In the genomic region with DNA sequence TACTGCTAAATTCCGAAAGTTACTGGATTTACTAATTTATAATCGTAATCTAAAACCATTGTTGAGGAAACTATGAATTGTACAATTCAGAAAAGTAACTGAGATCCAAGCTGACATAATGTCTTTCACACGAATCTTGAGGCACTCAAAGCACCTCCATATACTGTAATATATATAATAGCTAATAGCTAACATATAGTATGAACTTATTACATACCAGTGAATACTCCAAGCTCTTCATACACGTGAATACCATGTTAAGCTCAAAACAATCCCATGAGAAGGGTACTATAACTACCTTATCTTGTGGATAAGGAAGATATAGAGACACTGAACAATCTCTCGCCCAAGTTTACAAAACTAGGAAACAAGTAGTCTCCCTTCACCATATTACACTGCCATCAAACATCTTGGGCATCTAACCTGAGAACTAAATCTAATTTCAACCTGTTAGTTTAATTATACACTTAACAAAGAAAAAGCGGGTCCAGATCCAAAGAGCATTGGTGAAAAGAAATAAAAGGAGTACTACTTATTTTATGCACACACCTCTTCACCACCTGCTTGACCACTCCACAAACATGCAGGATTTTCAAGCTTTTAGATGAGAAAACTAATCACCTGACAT, we compare ENCODE assay signal across 8 cellular contexts. TPM values are rescaled to one million over a fixed set of nuclear protein-coding genes. Genes with fewer than 3 reads are reported as not detected.
DNase-seq lines count a peak whose midpoint lies in the region; ATAC-seq, FAIRE-seq and TF ChIP-seq lines count a peak whose summit lies in the region.

No MANE protein-coding gene starts in this region.

- H3K36me3 ChIP-seq in HepG2 (replicated peaks in 1 of 2; ENCODE audit: control insufficient read depth in 1 of 2, insufficient read depth in 2 of 2, low read length in 2 of 2) (peaks cover 2 to 9% of the 10 kb centered on the region in 2 experiments; a peak in 3 of 5 replicates), upper lobe of left lung (peaks cover 0 to 18% (median 5%) of the 10 kb centered on the region in 4 donors)

- WGBS in HepG2 (ENCODE audit: low lambda C conversion rate): 4% methylated on average over 6 of the region's 6 CpGs
- 34 to 39% methylated on average over 6 of the region's 6 CpGs for WGBS in upper lobe of left lung, 2 donors

- POLR2A ChIA-PET in HepG2 (lab: Yijun Ruan, JAX): interaction anchor here (0.9 to 5.8 kb wide), 6 partner anchors 9 to 48 kb away, joined by 3 to 182 read pairs (median 15); partner anchors contain the start of genes CCNG1 and MAT2B

- peak overlapping the region; percentile 99 for H3K27ac Mint-ChIP-seq in activated naive CD4-positive, alpha-beta T cell treated with anti-CD3 and anti-CD28 coated beads, Interleukin-2, amount 50 U/mL, for 24 hours
- peak overlapping the region; percentile 99 for H3K27ac Mint-ChIP-seq in activated naive CD8-positive, alpha-beta T cell treated with anti-CD3 and anti-CD28 coated beads for 36 hours

- peak overlapping the region; percentile 99 for H3K9ac ChIP-seq in HepG2 (ENCODE audit: insufficient read depth, low read depth, low read length)

- H3K9me3 ChIP-seq in HepG2 (ENCODE audit: low read length) (no peaks in the 10 kb centered on the region), upper lobe of left lung (no peaks in the 10 kb centered on the region)

- H3K4me1 ChIP-seq in HepG2 (ENCODE audit: insufficient read depth, low read length) (peaks cover 32% of the 10 kb centered on the region), upper lobe of left lung (peaks cover 20 to 32% (median 21%) of the 10 kb centered on the region in 4 donors)

- peaks cover 12% of the 10 kb centered on the region for H3K36me3 Mint-ChIP-seq in activated naive CD4-positive, alpha-beta T cell treated with anti-CD3 and anti-CD28 coated beads, Interleukin-2, amount 50 U/mL, for 24 hours
- peaks cover 27% of the 10 kb centered on the region for H3K36me3 Mint-ChIP-seq in activated naive CD8-positive, alpha-beta T cell treated with anti-CD3 and anti-CD28 coated beads for 36 hours

- TF ChIP-seq EP300 in HepG2 (IDR thresholded peaks at IDR 0.05; ENCODE audit: low read depth in 2 of 2, low read length in 2 of 2): no peak
- TF ChIP-seq EP300 in HepG2 (CRISPR knock-in tag; IDR thresholded peaks at IDR 0.05; ENCODE audit: borderline replicate concordance): no peak
- TF ChIP-seq EP300 in upper lobe of left lung (IDR thresholded peaks at IDR 0.05): no peak

- H3K9me3 Mint-ChIP-seq in activated naive CD4-positive, alpha-beta T cell treated with anti-CD3 and anti-CD28 coated beads, Interleukin-2, amount 50 U/mL, for 24 hours: no peaks in the 10 kb centered on the region
- H3K9me3 Mint-ChIP-seq in activated naive CD8-positive, alpha-beta T cell treated with anti-CD3 and anti-CD28 coated beads for 36 hours: no peaks in the 10 kb centered on the region

- intact Hi-C loops in HepG2 (cut with micrococcal nuclease; ENCODE audit: unreplicated experiment): loop anchor here (1.0 kb wide), 1 partner anchor 19 kb away; no protein-coding TSS in a partner anchor

- peak overlapping the region; percentile 68 to 88 (median 86) for H3K4me3 ChIP-seq in HepG2 (replicated peaks in 1 of 3; ENCODE audit: insufficient read depth in 1 of 3, low read depth in 2 of 3, low read length in 3 of 3)
- H3K4me3 ChIP-seq in upper lobe of left lung: peak overlapping the region in 3 of 4 donors; percentile 76 to 91 (median 82)

- TF ChIP-seq POLR2A in HepG2 (IDR thresholded peaks at IDR 0.05; ENCODE audit: insufficient read depth in 1 of 2, low read depth in 2 of 2, low read length in 2 of 2): no peak
- TF ChIP-seq POLR2A in upper lobe of left lung (IDR thresholded peaks at IDR 0.05): no peak

- H3K79me2 ChIP-seq in HepG2 (ENCODE audit: insufficient read depth, low read length): peaks cover 56% of the 10 kb centered on the region

- no peak for ATAC-seq in HepG2
- no peak for ATAC-seq in upper lobe of left lung (ENCODE audit: low FRiP score in 2 of 2)
- no peak for ATAC-seq in GM19328 (IDR thresholded peaks at IDR 0.05; ENCODE audit: unreplicated experiment)
- ATAC-seq in HG03354 (IDR thresholded peaks at IDR 0.05; ENCODE audit: poor library complexity, severe bottlenecking, unreplicated experiment): no peak

- peak overlapping the region; percentile 98 for H3K4me3 Mint-ChIP-seq in activated naive CD4-positive, alpha-beta T cell treated with anti-CD3 and anti-CD28 coated beads, Interleukin-2, amount 50 U/mL, for 24 hours
- H3K4me3 Mint-ChIP-seq in activated naive CD8-positive, alpha-beta T cell treated with anti-CD3 and anti-CD28 coated beads for 36 hours: peak overlapping the region; percentile 93

- no peak overlapping the region for H2AFZ ChIP-seq in HepG2 (ENCODE audit: low read length)

- H3K4me2 ChIP-seq in HepG2 (ENCODE audit: low read depth, low read length): peak overlapping the region; percentile 79

- peaks cover 0 to 4% of the 10 kb centered on the region in 2 experiments; a peak in 1 of 5 replicates for H3K27me3 ChIP-seq in HepG2 (ENCODE audit: control insufficient read depth in 1 of 2, insufficient read depth in 2 of 2, low read length in 2 of 2)
- no peaks in the 10 kb centered on the region for H3K27me3 ChIP-seq in upper lobe of left lung

- BruUV-seq in HepG2 (replicated peaks; lab: Mats Ljungman, UMichigan): no TSS peak

- no peaks in the 10 kb centered on the region for H4K20me1 ChIP-seq in HepG2 (ENCODE audit: insufficient read depth, low read length)

- H3K27me3 Mint-ChIP-seq in activated naive CD4-positive, alpha-beta T cell treated with anti-CD3 and anti-CD28 coated beads, Interleukin-2, amount 50 U/mL, for 24 hours: no peaks in the 10 kb centered on the region
- peaks cover 4% of the 10 kb centered on the region for H3K27me3 Mint-ChIP-seq in activated naive CD8-positive, alpha-beta T cell treated with anti-CD3 and anti-CD28 coated beads for 36 hours

- no peak for FAIRE-seq in HepG2 (lab: Jason Lieb, UNC)

- H3K27ac ChIP-seq in HepG2 (ENCODE audit: extremely low read length, insufficient read depth, low read length): peak overlapping the region; percentile 100
- H3K27ac ChIP-seq in upper lobe of left lung: peak overlapping the region; percentile 96 to 97 (median 96)

- no peak for DNase-seq in activated naive CD4-positive, alpha-beta T cell treated with anti-CD3 and anti-CD28 coated beads, Interleukin-2, amount 50 U/mL, for 16 hours
- DNase-seq in activated naive CD8-positive, alpha-beta T cell treated with anti-CD3 and anti-CD28 coated beads for 36 hours: no peak
- DNase-seq in HepG2 (ENCODE audit: low spot score): no peak
- no peak for DNase-seq in upper lobe of left lung
- no peak for DNase-seq in ACHN

- CTCF ChIA-PET in HepG2 (lab: Yijun Ruan, JAX; ENCODE audit: low intra/inter-chr PET ratio, low total read pairs): no interaction called here

- H3K4me1 Mint-ChIP-seq in activated naive CD4-positive, alpha-beta T cell treated with anti-CD3 and anti-CD28 coated beads, Interleukin-2, amount 50 U/mL, for 24 hours: peaks cover 62% of the 10 kb centered on the region
- H3K4me1 Mint-ChIP-seq in activated naive CD8-positive, alpha-beta T cell treated with anti-CD3 and anti-CD28 coated beads for 36 hours: peaks cover 23% of the 10 kb centered on the region

- TF ChIP-seq RAD21 in HepG2 (CRISPR knock-in tag; IDR thresholded peaks at IDR 0.05): no peak

- TF ChIP-seq CTCF in HepG2 (CRISPR knock-in tag; IDR thresholded peaks at IDR 0.05) (no peak), upper lobe of left lung (IDR thresholded peaks at IDR 0.05) (no peak)

- in situ Hi-C loops in HepG2 (cut with HindIII; ENCODE audit: extremely low pct_ligation_motif_present, low pct_unique_long_range_greater_than_20kb) (no loop called here), ACHN (cut with HindIII; ENCODE audit: low pct_ligation_motif_present, low pct_unique_long_range_greater_than_20kb, low sequenced_read_pairs) (no loop called here)

RNA-seq across cellular contexts. Expression of gene NUDCD2, which starts 1.0 kb away (rescaled TPM):
- 10 to 100 TPM; 44.7 to 49.3 TPM for total RNA-seq in activated naive CD8-positive, alpha-beta T cell treated with anti-CD3 and anti-CD28 coated beads for 36 hours
- total RNA-seq in HepG2 (2016; rRNA removed; fragmentation: Illumina TruSeq; extraction: Trizol): 39.2 and 40.9 TPM in 2 replicates
- total RNA-seq in HepG2 (2016; cell fraction: cytosol; rRNA removed; fragmentation: Illumina TruSeq; extraction: Trizol; ENCODE audit: low read depth): 18.5 and 20.2 TPM in 2 replicates
- total RNA-seq in HepG2 (2016; cell fraction: insoluble cytoplasmic fraction; rRNA removed; fragmentation: Illumina TruSeq; extraction: Trizol): 39.1 and 40.7 TPM in 2 replicates
- 48.1 and 48.6 TPM in 2 replicates for total RNA-seq in HepG2 (2016; cell fraction: membrane; rRNA removed; fragmentation: Illumina TruSeq; extraction: Trizol)
- 24.0 and 26.0 TPM in 2 replicates for total RNA-seq in HepG2 (2016; cell fraction: nucleus; rRNA removed; fragmentation: Illumina TruSeq; extraction: Trizol)
- 9.6 and 14.8 TPM in 2 replicates for polyA plus RNA-seq in HepG2 (2011; rRNA removed)
- 5.6 and 9.1 TPM in 2 replicates for polyA plus RNA-seq in HepG2 (2011; cell fraction: cytosol; rRNA removed)
- 5.7 and 10.0 TPM in 2 replicates for polyA plus RNA-seq in HepG2 (2011; cell fraction: nucleus; rRNA removed)
- 25.1 and 33.5 TPM in 2 replicates for polyA plus RNA-seq in HepG2 (2012)
- 21.4 and 34.4 TPM in 2 replicates for polyA plus RNA-seq in HepG2 (2016; cell fraction: cytosol; fragmentation: Illumina TruSeq; extraction: Trizol; ENCODE audit: low read depth)
- 45.6 and 45.7 TPM in 2 replicates for polyA plus RNA-seq in HepG2 (2016; cell fraction: insoluble cytoplasmic fraction; fragmentation: Illumina TruSeq; extraction: Trizol; ENCODE audit: low read depth)
- 33.8 and 40.8 TPM in 2 replicates for polyA plus RNA-seq in HepG2 (2016; cell fraction: membrane; fragmentation: Illumina TruSeq; extraction: Trizol; ENCODE audit: low read depth)
- 30.7 and 35.5 TPM in 2 replicates for polyA plus RNA-seq in HepG2 (2016; cell fraction: nucleus; fragmentation: Illumina TruSeq; extraction: Trizol; ENCODE audit: insufficient read depth, low read depth)
- polyA minus RNA-seq in HepG2 (2011; rRNA and poly(A)+ RNA removed; ENCODE audit: low replicate concordance): 2.7 and 4.6 TPM in 2 replicates
- polyA minus RNA-seq in HepG2 (2011; cell fraction: cytosol; rRNA and poly(A)+ RNA removed): 3.0 and 5.1 TPM in 2 replicates
- polyA minus RNA-seq in HepG2 (2011; cell fraction: nucleus; rRNA and poly(A)+ RNA removed): 13.8 and 15.5 TPM in 2 replicates
- 10 to 100 TPM in 2 of 6 donors, 1 to 10 TPM in 4; 3.1 to 25.6 (median 7.9) TPM for total RNA-seq in upper lobe of left lung

RNA-seq across cellular contexts. Expression of gene HMMR, which starts 1.5 kb away (rescaled TPM):
- 10 to 100 TPM; 85.0 to 88.6 TPM for total RNA-seq in activated naive CD8-positive, alpha-beta T cell treated with anti-CD3 and anti-CD28 coated beads for 36 hours
- total RNA-seq in HepG2 (2016; rRNA removed; fragmentation: Illumina TruSeq; extraction: Trizol) (48.3 and 82.7 TPM in 2 replicates), upper lobe of left lung (1 to 10 TPM in 5 of 6 donors, under 1 TPM in 1; 0.74 to 4.2 (median 1.9) TPM)
- total RNA-seq in HepG2 (2016; cell fraction: cytosol; rRNA removed; fragmentation: Illumina TruSeq; extraction: Trizol; ENCODE audit: low read depth): 5.5 and 6.4 TPM in 2 replicates
- 49.7 and 80.9 TPM in 2 replicates for total RNA-seq in HepG2 (2016; cell fraction: insoluble cytoplasmic fraction; rRNA removed; fragmentation: Illumina TruSeq; extraction: Trizol)
- total RNA-seq in HepG2 (2016; cell fraction: membrane; rRNA removed; fragmentation: Illumina TruSeq; extraction: Trizol): 14.7 and 18.6 TPM in 2 replicates
- total RNA-seq in HepG2 (2016; cell fraction: nucleus; rRNA removed; fragmentation: Illumina TruSeq; extraction: Trizol): 37.9 and 39.0 TPM in 2 replicates
- 4.6 and 8.5 TPM in 2 replicates for polyA plus RNA-seq in HepG2 (2011; rRNA removed)
- 4.6 and 5.2 TPM in 2 replicates for polyA plus RNA-seq in HepG2 (2011; cell fraction: cytosol; rRNA removed)
- 2.9 and 3.8 TPM in 2 replicates for polyA plus RNA-seq in HepG2 (2011; cell fraction: nucleus; rRNA removed)
- 8.3 and 17.9 TPM in 2 replicates for polyA plus RNA-seq in HepG2 (2012)
- polyA plus RNA-seq in HepG2 (2016; cell fraction: cytosol; fragmentation: Illumina TruSeq; extraction: Trizol; ENCODE audit: low read depth): 1.7 and 2.4 TPM in 2 replicates
- polyA plus RNA-seq in HepG2 (2016; cell fraction: insoluble cytoplasmic fraction; fragmentation: Illumina TruSeq; extraction: Trizol; ENCODE audit: low read depth): 48.9 and 49.4 TPM in 2 replicates
- polyA plus RNA-seq in HepG2 (2016; cell fraction: membrane; fragmentation: Illumina TruSeq; extraction: Trizol; ENCODE audit: low read depth): 3.8 and 6.0 TPM in 2 replicates
- 33.3 and 34.0 TPM in 2 replicates for polyA plus RNA-seq in HepG2 (2016; cell fraction: nucleus; fragmentation: Illumina TruSeq; extraction: Trizol; ENCODE audit: insufficient read depth, low read depth)
- 3.1 and 6.2 TPM in 2 replicates for polyA minus RNA-seq in HepG2 (2011; rRNA and poly(A)+ RNA removed; ENCODE audit: low replicate concordance)
- 8.4 and 8.8 TPM in 2 replicates for polyA minus RNA-seq in HepG2 (2011; cell fraction: cytosol; rRNA and poly(A)+ RNA removed)
- polyA minus RNA-seq in HepG2 (2011; cell fraction: nucleus; rRNA and poly(A)+ RNA removed): 10.6 and 11.1 TPM in 2 replicates

RNA-seq across cellular contexts. Expression of gene CCNG1, which starts 21.5 kb away (rescaled TPM):
- total RNA-seq in activated naive CD8-positive, alpha-beta T cell treated with anti-CD3 and anti-CD28 coated beads for 36 hours: 10 to 100 TPM; 77.3 to 88.9 TPM
- total RNA-seq in HepG2 (2016; rRNA removed; fragmentation: Illumina TruSeq; extraction: Trizol) (353 and 516 TPM in 2 replicates), upper lobe of left lung (100 to 1,000 TPM in 1 of 6 donors, 10 to 100 TPM in 5; 52.5 to 118 (median 73.8) TPM)
- 171 and 222 TPM in 2 replicates for total RNA-seq in HepG2 (2016; cell fraction: cytosol; rRNA removed; fragmentation: Illumina TruSeq; extraction: Trizol; ENCODE audit: low read depth)
- total RNA-seq in HepG2 (2016; cell fraction: insoluble cytoplasmic fraction; rRNA removed; fragmentation: Illumina TruSeq; extraction: Trizol): 344 and 513 TPM in 2 replicates
- 489 and 661 TPM in 2 replicates for total RNA-seq in HepG2 (2016; cell fraction: membrane; rRNA removed; fragmentation: Illumina TruSeq; extraction: Trizol)
- 151 and 183 TPM in 2 replicates for total RNA-seq in HepG2 (2016; cell fraction: nucleus; rRNA removed; fragmentation: Illumina TruSeq; extraction: Trizol)
- 126 and 181 TPM in 2 replicates for polyA plus RNA-seq in HepG2 (2011; rRNA removed)
- 77.6 and 97.0 TPM in 2 replicates for polyA plus RNA-seq in HepG2 (2011; cell fraction: cytosol; rRNA removed)
- 33.8 and 51.9 TPM in 2 replicates for polyA plus RNA-seq in HepG2 (2011; cell fraction: nucleus; rRNA removed)
- 266 and 303 TPM in 2 replicates for polyA plus RNA-seq in HepG2 (2012)
- polyA plus RNA-seq in HepG2 (2016; cell fraction: cytosol; fragmentation: Illumina TruSeq; extraction: Trizol; ENCODE audit: low read depth): 201 and 216 TPM in 2 replicates
- polyA plus RNA-seq in HepG2 (2016; cell fraction: insoluble cytoplasmic fraction; fragmentation: Illumina TruSeq; extraction: Trizol; ENCODE audit: low read depth): 389 and 398 TPM in 2 replicates
- 391 and 469 TPM in 2 replicates for polyA plus RNA-seq in HepG2 (2016; cell fraction: membrane; fragmentation: Illumina TruSeq; extraction: Trizol; ENCODE audit: low read depth)
- polyA plus RNA-seq in HepG2 (2016; cell fraction: nucleus; fragmentation: Illumina TruSeq; extraction: Trizol; ENCODE audit: insufficient read depth, low read depth): 161 and 166 TPM in 2 replicates
- 56.2 and 117 TPM in 2 replicates for polyA minus RNA-seq in HepG2 (2011; rRNA and poly(A)+ RNA removed; ENCODE audit: low replicate concordance)
- 177 and 216 TPM in 2 replicates for polyA minus RNA-seq in HepG2 (2011; cell fraction: cytosol; rRNA and poly(A)+ RNA removed)
- polyA minus RNA-seq in HepG2 (2011; cell fraction: nucleus; rRNA and poly(A)+ RNA removed): 101 and 119 TPM in 2 replicates

RNA-seq across cellular contexts. Expression of gene MAT2B, which starts 46.5 kb away (rescaled TPM):
- total RNA-seq in activated naive CD8-positive, alpha-beta T cell treated with anti-CD3 and anti-CD28 coated beads for 36 hours: 10 to 100 TPM; 65.6 to 67.7 TPM
- 37.1 and 62.6 TPM in 2 replicates for total RNA-seq in HepG2 (2016; rRNA removed; fragmentation: Illumina TruSeq; extraction: Trizol)
- total RNA-seq in HepG2 (2016; cell fraction: cytosol; rRNA removed; fragmentation: Illumina TruSeq; extraction: Trizol; ENCODE audit: low read depth): 6.2 and 9.1 TPM in 2 replicates
- 34.8 and 58.6 TPM in 2 replicates for total RNA-seq in HepG2 (2016; cell fraction: insoluble cytoplasmic fraction; rRNA removed; fragmentation: Illumina TruSeq; extraction: Trizol)
- 17.7 and 20.1 TPM in 2 replicates for total RNA-seq in HepG2 (2016; cell fraction: membrane; rRNA removed; fragmentation: Illumina TruSeq; extraction: Trizol)
- total RNA-seq in HepG2 (2016; cell fraction: nucleus; rRNA removed; fragmentation: Illumina TruSeq; extraction: Trizol): 16.6 and 17.4 TPM in 2 replicates
- 15.5 and 20.2 TPM in 2 replicates for polyA plus RNA-seq in HepG2 (2011; rRNA removed)
- 7.8 and 11.6 TPM in 2 replicates for polyA plus RNA-seq in HepG2 (2011; cell fraction: cytosol; rRNA removed)
- polyA plus RNA-seq in HepG2 (2011; cell fraction: nucleus; rRNA removed): 4.0 and 6.1 TPM in 2 replicates
- 22.2 and 28.7 TPM in 2 replicates for polyA plus RNA-seq in HepG2 (2012)
- 4.8 and 5.1 TPM in 2 replicates for polyA plus RNA-seq in HepG2 (2016; cell fraction: cytosol; fragmentation: Illumina TruSeq; extraction: Trizol; ENCODE audit: low read depth)
- 63.0 and 65.8 TPM in 2 replicates for polyA plus RNA-seq in HepG2 (2016; cell fraction: insoluble cytoplasmic fraction; fragmentation: Illumina TruSeq; extraction: Trizol; ENCODE audit: low read depth)
- polyA plus RNA-seq in HepG2 (2016; cell fraction: membrane; fragmentation: Illumina TruSeq; extraction: Trizol; ENCODE audit: low read depth): 13.8 and 14.9 TPM in 2 replicates
- 29.1 and 30.8 TPM in 2 replicates for polyA plus RNA-seq in HepG2 (2016; cell fraction: nucleus; fragmentation: Illumina TruSeq; extraction: Trizol; ENCODE audit: insufficient read depth, low read depth)
- polyA minus RNA-seq in HepG2 (2011; rRNA and poly(A)+ RNA removed; ENCODE audit: low replicate concordance): 9.1 and 29.7 TPM in 2 replicates
- 12.3 and 12.4 TPM in 2 replicates for polyA minus RNA-seq in HepG2 (2011; cell fraction: cytosol; rRNA and poly(A)+ RNA removed)
- 6.4 and 8.3 TPM in 2 replicates for polyA minus RNA-seq in HepG2 (2011; cell fraction: nucleus; rRNA and poly(A)+ RNA removed)
- total RNA-seq in upper lobe of left lung: 10 to 100 TPM; 23.3 to 85.3 (median 50.4) TPM
